In genomic region chr16:11783319-11784047, GRCh38 we compare ENCODE assay signal across 8 cellular contexts. TPM values are rescaled to one million over a fixed set of nuclear protein-coding genes. Genes with fewer than 3 reads are reported as not detected.
DNase-seq lines count a peak whose midpoint lies in the region; ATAC-seq and TF ChIP-seq lines count a peak whose summit lies in the region.

No MANE protein-coding gene starts in this region.

- H3K4me3 Mint-ChIP-seq in T-helper 17 cell (peak overlapping the region; percentile 93), chondrocyte (ENCODE audit: unreplicated experiment) (peak overlapping the region; percentile 54)

- no peaks in the 10 kb centered on the region for H3K9me3 Mint-ChIP-seq in chondrocyte (ENCODE audit: low read depth)

- no peaks in the 10 kb centered on the region for H3K27me3 ChIP-seq in muscle layer of colon (ENCODE audit: control insufficient read depth in 1 of 2, insufficient read depth in 2 of 2, low read length in 2 of 2)

- H3K4me1 ChIP-seq in muscle layer of colon (ENCODE audit: insufficient read depth, low read length) = peaks cover 25% of the 10 kb centered on the region

- H3K4me1 Mint-ChIP-seq in T-helper 17 cell (peaks cover 44% of the 10 kb centered on the region), chondrocyte (ENCODE audit: low read depth) (peaks cover 70% of the 10 kb centered on the region)

- H3K9me3 ChIP-seq in T-helper 17 cell (ENCODE audit: control insufficient read depth, low read length, poor library complexity, severe bottlenecking) = no peaks in the 10 kb centered on the region
- H3K9me3 ChIP-seq in muscle layer of colon (ENCODE audit: low read length) = no peaks in the 10 kb centered on the region

- H3K4me3 ChIP-seq in muscle layer of colon (ENCODE audit: low read depth in 1 of 2, low read length in 2 of 2) = peak overlapping the region in 1 of 2 donors; percentile 41

- H3K27ac Mint-ChIP-seq in T-helper 17 cell (peak overlapping the region; percentile 100), chondrocyte (ENCODE audit: unreplicated experiment) (peak overlapping the region; percentile 96)

- peak; percentile 56 for ATAC-seq in HG02938 (IDR thresholded peaks at IDR 0.05; ENCODE audit: unreplicated experiment)
- peak; percentile 86 for ATAC-seq in T-helper 17 cell

- DNase-seq in NCI-H2029 (lab: John Stamatoyannopoulos, UW) = peak; percentile 17
- DNase-seq in NCI-H2029 treated with DMSO at 0.1 percent for 48 hours (lab: John Stamatoyannopoulos, UW) = no peak
- peak in 2 of 3 donors; percentile 27 to 45 for DNase-seq in T-helper 17 cell
- DNase-seq in chondrocyte (ENCODE audit: low spot score) = no peak
- no peak for DNase-seq in NCI-H1092 (lab: John Stamatoyannopoulos, UW)
- DNase-seq in NCI-H748 treated with DMSO at 0.1 percent for 48 hours (lab: John Stamatoyannopoulos, UW) = no peak

- H3K27me3 Mint-ChIP-seq in T-helper 17 cell (no peaks in the 10 kb centered on the region), chondrocyte (ENCODE audit: low read depth) (no peaks in the 10 kb centered on the region)

- no peak for TF ChIP-seq CTCF in chondrocyte (IDR thresholded peaks at IDR 0.05)

- H3K36me3 Mint-ChIP-seq in T-helper 17 cell (ENCODE audit: low read depth) (no peaks in the 10 kb centered on the region), chondrocyte (ENCODE audit: low read depth) (peaks cover 9% of the 10 kb centered on the region)

- H3K9ac ChIP-seq in muscle layer of colon (ENCODE audit: low read length) = no peak overlapping the region

- H3K27ac ChIP-seq in muscle layer of colon (ENCODE audit: low read depth, low read length) = peak overlapping the region; percentile 75

- peaks cover 5% of the 10 kb centered on the region for H3K36me3 ChIP-seq in muscle layer of colon (ENCODE audit: insufficient read depth, low read length)

RNA-seq across cellular contexts. Expression of gene ZC3H7A, which starts 13.6 kb away (rescaled TPM):
- total RNA-seq in T-helper 17 cell (100 to 1,000 TPM; 111 to 117 TPM), chondrocyte (56.0 to 72.4 TPM (median 57.9 TPM) in 3 replicates)

RNA-seq across cellular contexts. Expression of gene TXNDC11, which starts 40.8 kb away (rescaled TPM):
- total RNA-seq in T-helper 17 cell (100 to 1,000 TPM in 1 of 2 donors, 10 to 100 TPM in 1; 87.5 to 103 TPM), chondrocyte (34.9 to 53.1 TPM (median 39.7 TPM) in 3 replicates)

Comparison
In these comparisons a context has a peak if more than half of its experiments do, and no peak if none do; other contexts are left out.
1. DNase-seq: peak in NCI-H2029 (single experiment) and T-helper 17 cell (2 of 3); none in NCI-H2029 treated with DMSO at 0.1 percent for 48 hours (single experiment), chondrocyte (single experiment), NCI-H1092 (single experiment) and NCI-H748 treated with DMSO at 0.1 percent for 48 hours (single experiment).